In genomic region chr3:48472673-48472922, GRCh38 we compare ENCODE assay signal across 8 cellular contexts. TPM values are rescaled to one million over a fixed set of nuclear protein-coding genes. Genes with fewer than 3 reads are reported as not detected.
A peak's percentile ranks its signal among the peaks of the same experiment; 100 is the strongest.
DNase-seq lines count a peak whose midpoint lies in the region; ATAC-seq and TF ChIP-seq lines count a peak whose summit lies in the region.

No MANE protein-coding gene starts in this region.

- no peak for DNase-seq in Right ventricle myocardium inferior (ENCODE audit: missing footprints)
- DNase-seq in cardiac septum (ENCODE audit: low spot score) = no peak
- peak; percentile 52 for DNase-seq in Right ventricle myocardium superior
- DNase-seq in gastrocnemius medialis = no peak
- DNase-seq in SIG-M5 treated with dmso at 0.1 percent for 504 hours (lab: John Stamatoyannopoulos, UW; ENCODE audit: unreplicated experiment) = no peak
- DNase-seq in glomerular visceral epithelial cell (ENCODE audit: extremely low spot score) = no peak
- no peak for DNase-seq in NCI-H345 (lab: John Stamatoyannopoulos, UW)

- H3K36me3 ChIP-seq in gastrocnemius medialis = peaks cover 0 to 10% of the 10 kb centered on the region in 2 donors

- TF ChIP-seq POLR2A in gastrocnemius medialis (IDR thresholded peaks at IDR 0.05) = no peak

- no peak for TF ChIP-seq CTCF in VCaP (conservative IDR thresholded peaks at IDR 0.05)
- TF ChIP-seq CTCF in gastrocnemius medialis (IDR thresholded peaks at IDR 0.05 in 4 of 5, conservative IDR thresholded peaks at IDR 0.05 in 1 of 5) = no peak

- peak overlapping the region; percentile 62 to 79 (median 65) for H3K4me3 ChIP-seq in gastrocnemius medialis

- intact Hi-C loops in Right ventricle myocardium inferior (cut with DNase I) = loop anchor here (2.0 kb wide), 1 partner anchor 32 kb away; the partner anchor contains the start of gene SHISA5
- intact Hi-C loops in cardiac septum (cut with DNase I) = no loop called here
- intact Hi-C loops in Right ventricle myocardium superior (cut with DNase I) = no loop called here
- intact Hi-C loops in gastrocnemius medialis (cut with DNase I; ENCODE audit: low total_unique reads) = no loop called here

- peaks cover 35 to 36% of the 10 kb centered on the region in 2 donors for H3K4me1 ChIP-seq in gastrocnemius medialis

- ATAC-seq in Right ventricle myocardium inferior = peak; percentile 38
- ATAC-seq in Right ventricle myocardium superior (ENCODE audit: poor library complexity) = peak; percentile 41
- peak in 1 of 2 donors; percentile 35 for ATAC-seq in gastrocnemius medialis

- H3K9me3 ChIP-seq in gastrocnemius medialis = no peaks in the 10 kb centered on the region

- no peaks in the 10 kb centered on the region for H3K27me3 ChIP-seq in gastrocnemius medialis

- in situ Hi-C loops in gastrocnemius medialis (cut with MboI; ENCODE audit: low sequenced_read_pairs in 4 of 4) = no loop called here

- H3K27ac ChIP-seq in VCaP = peak overlapping the region; percentile 97
- peak overlapping the region; percentile 87 to 100 (median 90) for H3K27ac ChIP-seq in gastrocnemius medialis

RNA-seq across cellular contexts. Expression of gene ATRIP, which starts 26.1 kb away (rescaled TPM):
- total RNA-seq in Right ventricle myocardium inferior (3.2 TPM), cardiac septum (4.1 TPM), Right ventricle myocardium superior (3.2 TPM), gastrocnemius medialis (1 to 10 TPM; 4.8 to 7.2 (median 7.0) TPM)

RNA-seq across cellular contexts. Expression of gene SHISA5, which starts 31.4 kb away (rescaled TPM):
- total RNA-seq in Right ventricle myocardium inferior (57.3 TPM), cardiac septum (47.8 TPM), Right ventricle myocardium superior (47.9 TPM), gastrocnemius medialis (10 to 100 TPM; 17.0 to 31.6 (median 23.4) TPM)

RNA-seq across cellular contexts. Expression of gene TMA7, which starts 32.5 kb away (rescaled TPM):
- total RNA-seq in Right ventricle myocardium inferior = 251 TPM
- total RNA-seq in cardiac septum = 192 TPM
- 237 TPM for total RNA-seq in Right ventricle myocardium superior
- total RNA-seq in gastrocnemius medialis = 100 to 1,000 TPM; 202 to 353 (median 294) TPM

RNA-seq across cellular contexts. Expression of gene CCDC51, which starts 32.7 kb away (rescaled TPM):
- total RNA-seq in Right ventricle myocardium inferior (13.3 TPM), cardiac septum (8.9 TPM), Right ventricle myocardium superior (11.9 TPM), gastrocnemius medialis (10 to 100 TPM in 2 of 4 donors, 1 to 10 TPM in 2; 4.9 to 12.2 (median 9.9) TPM)

RNA-seq across cellular contexts. Expression of gene PLXNB1, which starts 42.7 kb away (rescaled TPM):
- total RNA-seq in Right ventricle myocardium inferior (45.4 TPM), cardiac septum (43.4 TPM), Right ventricle myocardium superior (51.3 TPM), gastrocnemius medialis (1 to 10 TPM; 2.8 to 7.2 (median 3.5) TPM)
